Comparison of ENCODE assay signal across 23 cellular contexts in the genomic region with DNA sequence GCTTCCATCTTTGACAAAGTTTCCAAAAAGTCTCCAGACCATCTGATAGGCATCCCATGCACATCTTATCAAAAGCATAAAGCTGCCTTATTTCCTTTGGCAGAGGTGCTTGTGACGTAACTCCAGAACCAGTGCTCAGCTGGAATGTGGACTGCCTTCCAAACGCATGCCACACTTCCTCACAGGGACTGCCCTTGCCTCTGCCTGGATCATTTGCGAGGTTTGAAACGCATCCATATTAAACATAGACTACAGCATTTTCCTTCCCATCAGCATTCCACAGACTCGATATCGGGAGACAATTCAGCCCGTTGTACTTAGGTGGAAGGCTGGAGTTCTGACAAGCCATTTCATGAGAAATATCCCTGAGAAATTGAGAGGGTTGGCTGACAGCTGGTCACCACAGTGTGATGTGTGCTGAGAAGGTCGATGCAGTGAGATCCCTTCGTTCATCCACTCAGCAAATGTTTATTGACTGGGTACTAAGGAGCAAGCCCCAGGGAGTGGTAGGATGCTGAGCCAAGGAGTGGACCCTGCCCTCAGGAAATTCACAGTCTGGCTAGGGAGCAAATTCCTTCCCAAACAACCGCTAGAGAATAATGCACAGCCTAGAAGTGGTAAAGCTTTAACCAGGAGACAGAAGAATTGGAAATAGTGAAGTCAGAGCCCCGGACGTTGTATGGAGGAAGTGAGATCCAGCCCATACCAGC.
A peak's percentile ranks its signal among the peaks of the same experiment; 100 is the strongest.
DNase-seq lines count a peak whose midpoint lies in the region; ATAC-seq, FAIRE-seq and TF ChIP-seq lines count a peak whose summit lies in the region.
"Had no signal": no experiment of that assay in that cellular context is flagged by ENCODE, and none has a peak within 500 bp of the region (broad histone marks: within the 10 kb centered on the region; RNA-seq: fewer than 3 reads in every experiment).

No MANE protein-coding gene starts in this region.

- peak overlapping the region; percentile 9 for H2AFZ ChIP-seq in IMR-90 (replicated peaks; ENCODE audit: low read length, poor library complexity)
- H2AFZ ChIP-seq: PC-9 had no signal

- H4K8ac ChIP-seq in IMR-90 (ENCODE audit: low read depth in 2 of 2, low read length in 2 of 2) = no peak overlapping the region

- no peak for TF ChIP-seq POLR2A in IMR-90 (IDR thresholded peaks at IDR 0.05; ENCODE audit: low read depth, low read length)

- no peak overlapping the region for H2BK5ac ChIP-seq in IMR-90 (ENCODE audit: low read depth, low read length, poor library complexity, severe bottlenecking)

- in situ Hi-C loops in IMR-90 (cut with MboI; ENCODE audit: low sequenced_read_pairs) = no loop called here

- H2BK20ac ChIP-seq in IMR-90 (ENCODE audit: low read depth, low read length) = no peak overlapping the region

- no peak overlapping the region for H3K4me3 ChIP-seq in IMR-90 (ENCODE audit: insufficient read depth, low read depth, low read length)
- peak overlapping the region; percentile 35 for H3K4me3 ChIP-seq in coronary artery
- no peak overlapping the region for H3K4me3 ChIP-seq in right atrium auricular region
- H3K4me3 ChIP-seq in small intestine (ENCODE audit: low read depth in 1 of 2, low read length in 2 of 2) = no peak overlapping the region
- H3K4me3 ChIP-seq: BLaER1, PC-9, SK-N-MC had no signal

- TF ChIP-seq CTCF in IMR-90 (conservative IDR thresholded peaks at IDR 0.05; ENCODE audit: low read depth, low read length) (no peak), coronary artery (IDR thresholded peaks at IDR 0.05) (no peak), right atrium auricular region (IDR thresholded peaks at IDR 0.05) (no peak), omental fat pad (IDR thresholded peaks at IDR 0.05) (no peak), GM10248 (IDR thresholded peaks at IDR 0.05; ENCODE audit: control extremely low read depth, extremely low read depth, low read depth, missing control alignments) (no peak)

- H3K4me2 ChIP-seq in IMR-90 (ENCODE audit: low read depth, low read length) = no peak overlapping the region
- H3K4me2 ChIP-seq: BLaER1, PC-9 had no signal

- H2AK9ac ChIP-seq in IMR-90 (replicated peaks; ENCODE audit: low read depth, low read length, poor library complexity) = no peak overlapping the region

- TF ChIP-seq RAD21 in IMR-90 (IDR thresholded peaks at IDR 0.05; ENCODE audit: low read length) = no peak

- BruUV-seq in IMR-90 (replicated peaks; lab: Mats Ljungman, UMichigan) = no TSS peak

- H3K9ac ChIP-seq in IMR-90 (ENCODE audit: low read depth, low read length) = no peak overlapping the region
- H3K9ac ChIP-seq: BLaER1 had no signal

- WGBS in IMR-90 (ENCODE audit: extremely low coverage in 2 of 2, insufficient read length in 1 of 2), 2 experiments = 40% methylated on average over 2 of the region's 12 CpGs; no CpG with 5 or more reads in 1 of the 2 experiments
- WGBS in small intestine, 3 donors = 44 to 59% (median 49%) methylated on average over 12 of the region's 12 CpGs

- no peak overlapping the region for H3K23ac ChIP-seq in IMR-90 (ENCODE audit: low read depth, low read length)

- H2AK5ac ChIP-seq in IMR-90 (ENCODE audit: low read depth, low read length) = no peak overlapping the region

- H3K9me1 ChIP-seq in IMR-90 (ENCODE audit: insufficient read depth, low read length) = no peaks in the 10 kb centered on the region

- H3K4ac ChIP-seq in IMR-90 (ENCODE audit: low read depth, low read length) = no peak overlapping the region

- POLR2A ChIA-PET in IMR-90 (lab: Charles Lee; ENCODE audit: unreplicated experiment) = no interaction called here
- POLR2A ChIA-PET in GM10248 (lab: Yijun Ruan, JAX) = no interaction called here

- H2BK120ac ChIP-seq in IMR-90 (ENCODE audit: low read depth, low read length) = no peak overlapping the region

- DNase-seq in IMR-90 (peak; percentile 58), coronary artery (ENCODE audit: low spot score) (peak; percentile 83), right atrium auricular region (ENCODE audit: low spot score) (no peak), small intestine (peak; percentile 64), HCEC 1CT (no peak), NCI-H510A treated with DMSO at 0.1 percent for 48 hours (lab: John Stamatoyannopoulos, UW) (no peak), omental fat pad (ENCODE audit: low spot score) (no peak), GM10248 (ENCODE audit: extremely low spot score) (no peak)
- DNase-seq: activated CD4-positive, alpha-beta T cell treated with anti-CD3 and anti-CD28 coated beads for 48 hours; activated naive CD4-positive, alpha-beta T cell treated with anti-CD3 and anti-CD28 coated beads for 36 hours; effector memory CD4-positive, alpha-beta T cell; immature natural killer cell; MM.1S; NCI-H2029 treated with DMSO at 0.1 percent for 48 hours; NCI-H526 treated with DMSO at 0.1 percent for 48 hours; nucleus accumbens; PC-9; T1000; trophoblast cell had no signal

- no peak for FAIRE-seq in small intestine (lab: Jason Lieb, UNC)
- FAIRE-seq: bronchial epithelial cell, GM18507 had no signal

- dilution Hi-C loops in IMR-90 (cut with HindIII; ENCODE audit: low sequenced_read_pairs, unreplicated experiment) = no loop called here

- no peak overlapping the region for H4K91ac ChIP-seq in IMR-90 (ENCODE audit: insufficient read depth, low read depth, low read length)

- CTCF ChIA-PET in IMR-90 (lab: Yijun Ruan, JAX) (no interaction called here), GM10248 (lab: Yijun Ruan, JAX) (no interaction called here)

- H4K20me1 ChIP-seq in IMR-90 (ENCODE audit: insufficient read depth, low read length) = no peaks in the 10 kb centered on the region
- H4K20me1 ChIP-seq: BLaER1 had no signal

- no peak overlapping the region for H4K5ac ChIP-seq in IMR-90 (ENCODE audit: low read depth, low read length)

- H3K18ac ChIP-seq in IMR-90 (ENCODE audit: low read depth, low read length) = no peak overlapping the region

- no peak overlapping the region for H2BK15ac ChIP-seq in IMR-90 (ENCODE audit: low read depth, low read length)

- H3K36me3 ChIP-seq in IMR-90 (ENCODE audit: control insufficient read depth, insufficient read depth, low read length) = no peaks in the 10 kb centered on the region
- no peaks in the 10 kb centered on the region for H3K36me3 ChIP-seq in right atrium auricular region
- no peaks in the 10 kb centered on the region for H3K36me3 ChIP-seq in small intestine (ENCODE audit: control insufficient read depth in 2 of 2, insufficient read depth in 2 of 2, low read length in 2 of 2)
- H3K36me3 ChIP-seq: BLaER1 had no signal

- intact Hi-C loops in IMR-90 (cut with micrococcal nuclease) = no loop called here

- H3K56ac ChIP-seq in IMR-90 (ENCODE audit: extremely low read depth, insufficient read depth, low read length) = no peak overlapping the region

- ATAC-seq in IMR-90 (ENCODE audit: low read depth) (peak; percentile 48), omental fat pad (ENCODE audit: low FRiP score) (no peak)

- H3K27ac ChIP-seq in IMR-90 (ENCODE audit: insufficient read depth, low read length) (no peak overlapping the region), coronary artery (peak overlapping the region; percentile 69 to 82), right atrium auricular region (peak overlapping the region; percentile 21), small intestine (ENCODE audit: low read depth in 1 of 2, low read length in 1 of 2) (no peak overlapping the region)
- H3K27ac ChIP-seq: BLaER1, PC-9, SK-N-MC had no signal

- H3K4me1 ChIP-seq in IMR-90 (ENCODE audit: control insufficient read depth, insufficient read depth, low read length) (peaks cover 3% of the 10 kb centered on the region; the same call in 1 of the 2 replicates), right atrium auricular region (peaks cover 0 to 16% of the 10 kb centered on the region in 2 donors), small intestine (ENCODE audit: control insufficient read depth in 2 of 2, insufficient read depth in 1 of 2, low read depth in 1 of 2, low read length in 1 of 2) (peaks cover 0 to 6% of the 10 kb centered on the region in 2 donors)
- H3K4me1 ChIP-seq: BLaER1 had no signal

- H3K9me3 ChIP-seq in IMR-90 (ENCODE audit: control insufficient read depth, insufficient read depth, low read length) (no peaks in the 10 kb centered on the region), right atrium auricular region (no peaks in the 10 kb centered on the region), small intestine (ENCODE audit: control insufficient read depth, low read depth) (no peaks in the 10 kb centered on the region)
- H3K9me3 ChIP-seq: BLaER1 had no signal

- H3K14ac ChIP-seq in IMR-90 (replicated peaks; ENCODE audit: low read depth, low read length) = no peak overlapping the region

- H3K27me3 ChIP-seq in IMR-90 (ENCODE audit: control insufficient read depth, insufficient read depth, low read length) (peaks cover 23% of the 10 kb centered on the region), right atrium auricular region (no peaks in the 10 kb centered on the region), small intestine (ENCODE audit: control insufficient read depth in 2 of 2, insufficient read depth in 2 of 2, low read length in 2 of 2) (no peaks in the 10 kb centered on the region)
- H3K27me3 ChIP-seq: BLaER1 had no signal

- H3K79me1 ChIP-seq in IMR-90 (ENCODE audit: low read depth in 1 of 2, low read length in 2 of 2) = no peaks in the 10 kb centered on the region

TF ChIP-seq in IMR-90, 13 proteins besides CTCF, POLR2A, EP300 and RAD21 (continues in another document):
- no peak for TF ChIP-seq BHLHE40 (IDR thresholded peaks at IDR 0.05; ENCODE audit: low read depth, low read length)
- TF ChIP-seq CEBPB (IDR thresholded peaks at IDR 0.05; ENCODE audit: low read depth, low read length) = no peak
- TF ChIP-seq RCOR1 (IDR thresholded peaks at IDR 0.05; ENCODE audit: insufficient replicate concordance, low read length) = no peak
- no peak for TF ChIP-seq CHD1 (IDR thresholded peaks at IDR 0.05; ENCODE audit: low read depth, low read length)
- TF ChIP-seq, protein P1, sequence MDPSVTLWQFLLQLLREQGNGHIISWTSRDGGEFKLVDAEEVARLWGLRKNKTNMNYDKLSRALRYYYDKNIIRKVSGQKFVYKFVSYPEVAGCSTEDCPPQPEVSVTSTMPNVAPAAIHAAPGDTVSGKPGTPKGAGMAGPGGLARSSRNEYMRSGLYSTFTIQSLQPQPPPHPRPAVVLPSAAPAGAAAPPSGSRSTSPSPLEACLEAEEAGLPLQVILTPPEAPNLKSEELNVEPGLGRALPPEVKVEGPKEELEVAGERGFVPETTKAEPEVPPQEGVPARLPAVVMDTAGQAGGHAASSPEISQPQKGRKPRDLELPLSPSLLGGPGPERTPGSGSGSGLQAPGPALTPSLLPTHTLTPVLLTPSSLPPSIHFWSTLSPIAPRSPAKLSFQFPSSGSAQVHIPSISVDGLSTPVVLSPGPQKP (IDR thresholded peaks at IDR 0.05; ENCODE audit: borderline replicate concordance, low read depth, low read length) = no peak
- TF ChIP-seq MXI1 (IDR thresholded peaks at IDR 0.05; ENCODE audit: borderline replicate concordance, low read depth, low read length) = no peak

Comparison
In these comparisons a context has a peak if more than half of its experiments do, and no peak if none do; other contexts are left out.
1. DNase-seq: peak in IMR-90 (single experiment), coronary artery (single experiment) and small intestine (single experiment); none in right atrium auricular region (single experiment), HCEC 1CT (single experiment), NCI-H510A treated with DMSO at 0.1 percent for 48 hours (single experiment), omental fat pad (single experiment) and GM10248 (single experiment).
2. H3K27ac ChIP-seq: peak in coronary artery (2 of 2) and right atrium auricular region (2 of 2); none in IMR-90 (single experiment) and small intestine (0 of 2).